Comparison of ENCODE assay signal across 28 cellular contexts in genomic region chr5:109313123-109313522, GRCh38.
"Had no signal": no experiment of that assay in that cellular context is flagged by ENCODE, and none has a peak within 500 bp of the region (broad histone marks: within the 10 kb centered on the region; RNA-seq: fewer than 3 reads in every experiment).

No MANE protein-coding gene starts in this region.

- H3K27ac ChIP-seq: brain microvascular endothelial cell, coronary artery, dorsolateral prefrontal cortex, WERI-Rb-1 had no signal

- H3K27me3 ChIP-seq: brain microvascular endothelial cell, dorsolateral prefrontal cortex had no signal

- H3K36me3 ChIP-seq: brain microvascular endothelial cell, WERI-Rb-1 had no signal

- DNase-seq: activated B cell treated with CpG ODN at 0.5 μM for 24 hours; activated CD4-positive, alpha-beta T cell treated with anti-CD3 and anti-CD28 coated beads for 48 hours; activated CD4-positive, alpha-beta T cell treated with anti-CD3 and anti-CD28 coated beads, Interleukin-2, amount 50 U/mL, for 1 hour; activated CD4-positive, alpha-beta T cell treated with anti-CD3 and anti-CD28 coated beads, Interleukin-2, amount 50 U/mL, for 48 hours; activated CD8-positive, alpha-beta memory T cell treated with anti-CD3 and anti-CD28 coated beads for 24 hours; activated CD8-positive, alpha-beta T cell treated with anti-CD3 and anti-CD28 coated beads for 36 hours; activated effector memory CD4-positive, alpha-beta T cell treated with Interleukin-2 at 50 U/mL for 16 hours; activated gamma-delta T cell treated with Interleukin-2 at 50 U/mL for 16 hours; activated naive CD4-positive, alpha-beta T cell treated with anti-CD3 and anti-CD28 coated beads, Interleukin-2, amount 50 U/mL, for 16 hours; activated naive CD4-positive, alpha-beta T cell treated with Interleukin-2 at 50 U/mL for 16 hours; activated T-cell treated with anti-CD3 and anti-CD28 coated beads, Interleukin-2, amount 50 U/mL, for 4 hours; amniotic stem cell; aorta; brain microvascular endothelial cell; dorsolateral prefrontal cortex; effector memory CD4-positive, alpha-beta T cell; endodermal cell; foreskin fibroblast; head of caudate nucleus; T-cell; T-helper 9 cell; WERI-Rb-1 had no signal

- FAIRE-seq: bronchial epithelial cell, frontal cortex had no signal

- H3K4me3 ChIP-seq: coronary artery, dorsolateral prefrontal cortex had no signal

- ATAC-seq: activated CD4-positive, CD25-positive, alpha-beta regulatory T cell treated with anti-CD3 and anti-CD28 coated beads, Interleukin-2, amount 50 U/mL, for 24 hours; activated CD8-positive, alpha-beta T cell treated with anti-CD3 and anti-CD28 coated beads for 36 hours; activated T-cell treated with anti-CD3 and anti-CD28 coated beads, Interleukin-2, amount 50 U/mL, for 4 hours; activated T-helper 17 cell treated with anti-CD3 and anti-CD28 coated beads, Interleukin-2, amount 50 U/mL, for 72 hours; esophagus mucosa; T-cell had no signal
